Comparison of ENCODE assay signal across 8 cellular contexts in genomic region chr21:25639922-25640670, GRCh38. TPM values are rescaled to one million over a fixed set of nuclear protein-coding genes. Genes with fewer than 3 reads are reported as not detected.
DNase-seq lines count a peak whose midpoint lies in the region; ATAC-seq and TF ChIP-seq lines count a peak whose summit lies in the region.

No MANE protein-coding gene starts in this region.

- peak; percentile 36 for DNase-seq in ELR (ENCODE audit: low read depth)
- DNase-seq in MG63, result no peak
- peak; percentile 29 to 55 (median 36) for DNase-seq in adrenal gland
- peak; percentile 22 for DNase-seq in hepatocyte (ENCODE audit: low spot score)
- peak; percentile 33 for DNase-seq in putamen (ENCODE audit: low spot score)
- DNase-seq in ureter (ENCODE audit: low spot score), result no peak
- no peak for DNase-seq in AML-193 (lab: John Stamatoyannopoulos, UW)

- H3K9me2 ChIP-seq in hepatocyte (replicated peaks; ENCODE audit: insufficient read depth), result no peaks in the 10 kb centered on the region

- TF ChIP-seq POLR2A in adrenal gland (IDR thresholded peaks at IDR 0.05), result peak in 1 of 2 donors; percentile 24

- H3K27me3 ChIP-seq in MG63, result peaks cover 36% of the 10 kb centered on the region
- no peaks in the 10 kb centered on the region for H3K27me3 ChIP-seq in adrenal gland
- peaks cover 48% of the 10 kb centered on the region for H3K27me3 ChIP-seq in hepatocyte

- no peaks in the 10 kb centered on the region for H3K79me2 ChIP-seq in hepatocyte

- H3K9me3 ChIP-seq in MG63 (no peaks in the 10 kb centered on the region), adrenal gland (replicated peaks in 1 of 3) (no peaks in the 10 kb centered on the region), hepatocyte (ENCODE audit: low read depth) (no peaks in the 10 kb centered on the region)

- peak overlapping the region; percentile 95 for H2AFZ ChIP-seq in hepatocyte

- peak overlapping the region; percentile 98 for H3K4me2 ChIP-seq in hepatocyte

- peak overlapping the region; percentile 41 for H3K4me3 ChIP-seq in MG63
- peak overlapping the region; percentile 22 to 81 (median 78) for H3K4me3 ChIP-seq in adrenal gland
- peak overlapping the region; percentile 51 for H3K4me3 ChIP-seq in hepatocyte

- ATAC-seq in GM21717 (IDR thresholded peaks at IDR 0.05; ENCODE audit: unreplicated experiment), result peak; percentile 32

- no peak for TF ChIP-seq CTCF in adrenal gland (IDR thresholded peaks at IDR 0.05)
- no peak for TF ChIP-seq CTCF in hepatocyte (IDR thresholded peaks at IDR 0.05; ENCODE audit: poor library complexity)

- 0 to 1% (median 1%) methylated on average over 19 to 41 of the region's 41 CpGs for WGBS in adrenal gland, 4 donors
- 3% methylated on average over 38 of the region's 41 CpGs for WGBS in hepatocyte (ENCODE audit: low lambda C conversion rate, missing lambda C conversion rate)

- H3K27ac ChIP-seq in adrenal gland, result peak overlapping the region in 4 of 5 donors; percentile 0 to 81 (median 62)
- H3K27ac ChIP-seq in hepatocyte, result no peak overlapping the region

- no peaks in the 10 kb centered on the region for H4K20me1 ChIP-seq in hepatocyte (ENCODE audit: insufficient read depth, poor library complexity, severe bottlenecking)

- H3K36me3 ChIP-seq in MG63 (no peaks in the 10 kb centered on the region), adrenal gland (replicated peaks in 1 of 2) (no peaks in the 10 kb centered on the region), hepatocyte (replicated peaks; ENCODE audit: insufficient read depth, low read depth) (no peaks in the 10 kb centered on the region)

- H3K4me1 ChIP-seq in adrenal gland (replicated peaks in 1 of 2) (peaks cover 5 to 19% of the 10 kb centered on the region in 2 donors), hepatocyte (ENCODE audit: insufficient read depth) (peaks cover 6% of the 10 kb centered on the region)

- intact Hi-C loops in adrenal gland (cut with DNase I), result no loop called here

RNA-seq across cellular contexts. Expression of gene JAM2, which starts 1.0 kb away (rescaled TPM):
- total RNA-seq in MG63 (2014; rRNA removed; shearing (Covaris generic); ENCODE audit: low replicate concordance), result 0.07 TPM in 1 of 2 replicates, not detected in the other
- total RNA-seq in adrenal gland, result 10 to 100 TPM; 11.7 to 38.6 (median 20.1) TPM
- 10 to 100 TPM; 12.5 to 30.3 (median 16.2) TPM for polyA plus RNA-seq in adrenal gland
- 1.5 and 1.8 TPM in 2 replicates for total RNA-seq in hepatocyte
- polyA plus RNA-seq in hepatocyte, result 3.6 and 4.9 TPM in 2 replicates
- total RNA-seq in ureter, result 17.4 TPM

RNA-seq across cellular contexts. Expression of gene MRPL39, which starts 32.8 kb away (rescaled TPM):
- total RNA-seq in MG63 (2014; rRNA removed; shearing (Covaris generic); ENCODE audit: low replicate concordance), result 43.0 and 49.9 TPM in 2 replicates
- 10 to 100 TPM; 19.4 to 50.8 (median 37.6) TPM for total RNA-seq in adrenal gland
- polyA plus RNA-seq in adrenal gland, result 10 to 100 TPM; 22.5 to 90.7 (median 40.7) TPM
- 22.8 and 27.4 TPM in 2 replicates for total RNA-seq in hepatocyte
- polyA plus RNA-seq in hepatocyte, result 43.0 and 47.0 TPM in 2 replicates
- total RNA-seq in ureter, result 24.0 TPM

Comparison
In these comparisons a context has a peak if more than half of its experiments do, and no peak if none do; other contexts are left out.
1. DNase-seq: peak in ELR (single experiment), adrenal gland (7 of 7), hepatocyte (single experiment) and putamen (single experiment); none in MG63 (single experiment), ureter (single experiment) and AML-193 (0 of 2).
2. Peak in every context shown above with its lines, with median percentiles within 50 percentile points of each other: H3K4me3 ChIP-seq.